9 cellular contexts compared by ENCODE assay signal in the genomic region with DNA sequence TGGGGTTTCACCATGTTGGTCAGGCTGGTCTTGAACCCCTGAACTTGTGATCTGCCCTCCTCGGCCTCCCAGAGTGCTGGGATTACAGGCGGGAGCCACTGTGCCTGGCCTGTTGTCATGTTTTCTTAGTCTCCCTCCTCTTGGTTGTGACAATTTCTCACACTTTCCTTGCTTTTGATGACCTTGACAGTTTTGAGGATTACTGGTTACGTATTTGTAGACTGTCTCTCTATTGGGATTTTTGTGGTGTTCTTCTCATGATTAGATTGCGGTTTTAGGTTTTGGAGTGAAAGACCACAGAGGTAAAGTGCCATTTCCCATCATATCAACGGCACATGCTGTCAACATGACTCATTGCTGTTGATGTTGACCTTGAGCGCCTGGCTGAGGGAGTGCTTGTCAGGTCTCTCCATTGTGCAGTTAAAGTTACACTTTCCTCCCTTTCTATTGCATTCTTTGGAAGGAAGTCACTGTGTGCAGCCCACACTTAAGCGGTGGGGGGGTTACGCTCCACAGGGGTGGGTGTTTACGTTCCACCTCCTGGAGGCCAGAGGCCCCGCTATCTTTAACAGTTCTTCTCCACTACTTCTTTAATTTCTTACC. TPM values are rescaled to one million over a fixed set of nuclear protein-coding genes. Genes with fewer than 3 reads are reported as not detected.
DNase-seq lines count a peak whose midpoint lies in the region; ATAC-seq lines count a peak whose summit lies in the region.
"Had no signal": no experiment of that assay in that cellular context is flagged by ENCODE, and none has a peak within 500 bp of the region (broad histone marks: within the 10 kb centered on the region; RNA-seq: fewer than 3 reads in every experiment).

No MANE protein-coding gene starts in this region.

- H3K27me3 ChIP-seq in BLaER1 = no peaks in the 10 kb centered on the region

- ATAC-seq in stimulated activated naive CD8-positive, alpha-beta T cell treated with anti-CD3 and anti-CD28 coated beads, Interleukin-15, Interleukin-2, amounts not matched to agents 100 U/mL and 50 U/mL, for 24 hours = peak; percentile 90

- peaks cover 20% of the 10 kb centered on the region for H3K4me1 ChIP-seq in BLaER1

- H3K4me3 ChIP-seq in BLaER1 = no peak overlapping the region

- no peaks in the 10 kb centered on the region for H3K36me3 ChIP-seq in BLaER1

- H3K9me3 Mint-ChIP-seq in activated CD4-positive, alpha-beta memory T cell treated with anti-CD3 and anti-CD28 coated beads for 36 hours = no peaks in the 10 kb centered on the region

- no peak overlapping the region for H3K9ac ChIP-seq in BLaER1

- POLR2A ChIA-PET in activated CD4-positive, alpha-beta memory T cell treated with anti-CD3 and anti-CD28 coated beads for 36 hours (lab: Charles Lee) = interaction anchor here (0.6 kb wide), 2 partner anchors 61 to 78 kb away, joined by 3 to 4 read pairs; no protein-coding TSS in a partner anchor

- H3K4me3 Mint-ChIP-seq in activated CD4-positive, alpha-beta memory T cell treated with anti-CD3 and anti-CD28 coated beads for 36 hours = peak overlapping the region; percentile 17

- H3K27me3 Mint-ChIP-seq in activated CD4-positive, alpha-beta memory T cell treated with anti-CD3 and anti-CD28 coated beads for 36 hours = peaks cover 41% of the 10 kb centered on the region

- peak overlapping the region; percentile 62 for H3K4me2 ChIP-seq in BLaER1

- CTCF ChIA-PET in activated CD4-positive, alpha-beta memory T cell treated with anti-CD3 and anti-CD28 coated beads for 36 hours (lab: Charles Lee) = interaction anchor here (0.6 to 2.0 kb wide), 6 partner anchors 18 to 444 kb away, joined by 3 to 8 read pairs (median 6); no protein-coding TSS in a partner anchor

- H4K20me1 ChIP-seq in BLaER1 = no peaks in the 10 kb centered on the region

- peaks cover 30% of the 10 kb centered on the region for H3K4me1 Mint-ChIP-seq in activated CD4-positive, alpha-beta memory T cell treated with anti-CD3 and anti-CD28 coated beads for 36 hours (ENCODE audit: low read depth)

- DNase-seq in HS-27A (ENCODE audit: low read depth) = peak; percentile 73
- DNase-seq in activated CD4-positive, alpha-beta memory T cell treated with anti-CD3 and anti-CD28 coated beads for 36 hours = peak; percentile 69
- DNase-seq in glomerular visceral epithelial cell (ENCODE audit: extremely low spot score) = peak; percentile 97
- peak; percentile 47 for DNase-seq in stimulated activated naive CD8-positive, alpha-beta T cell treated with anti-CD3 and anti-CD28 coated beads, Interleukin-15, Interleukin-2, amounts not matched to agents 100 U/mL and 50 U/mL, for 24 hours
- no peak for DNase-seq in NCI-H2171 (lab: John Stamatoyannopoulos, UW)
- no peak for DNase-seq in midbrain (lab: John Stamatoyannopoulos, UW)
- no peak for DNase-seq in medulla oblongata (ENCODE audit: extremely low spot score)

- H3K36me3 Mint-ChIP-seq in activated CD4-positive, alpha-beta memory T cell treated with anti-CD3 and anti-CD28 coated beads for 36 hours = no peaks in the 10 kb centered on the region

- H3K9me3 ChIP-seq in BLaER1 = no peaks in the 10 kb centered on the region

- peak overlapping the region; percentile 31 for H3K27ac Mint-ChIP-seq in activated CD4-positive, alpha-beta memory T cell treated with anti-CD3 and anti-CD28 coated beads for 36 hours

- intact Hi-C loops in activated CD4-positive, alpha-beta memory T cell treated with anti-CD3 and anti-CD28 coated beads for 36 hours (cut with micrococcal nuclease) = loop anchor here (1.0 to 2.0 kb wide), 2 partner anchors 11 to 39 kb away; partner anchors contain the start of gene NEURL1

- H3K27ac ChIP-seq in BLaER1 = no peak overlapping the region

RNA-seq across cellular contexts. Expression of gene NEURL1, which starts 10.8 kb away (rescaled TPM):
- 1 to 10 TPM; 1.8 to 2.4 TPM for total RNA-seq in activated CD4-positive, alpha-beta memory T cell treated with anti-CD3 and anti-CD28 coated beads for 36 hours

RNA-seq across cellular contexts. Expression of gene CALHM3, which starts 25.2 kb away (rescaled TPM):
- total RNA-seq in activated CD4-positive, alpha-beta memory T cell treated with anti-CD3 and anti-CD28 coated beads for 36 hours = not detected
- total RNA-seq: aorta had no signal

RNA-seq across cellular contexts. Expression of gene CALHM1, which starts 45.6 kb away (rescaled TPM):
- total RNA-seq in activated CD4-positive, alpha-beta memory T cell treated with anti-CD3 and anti-CD28 coated beads for 36 hours = not detected
- total RNA-seq: aorta had no signal

RNA-seq across cellular contexts. Expression of gene CALHM2, which starts 52.1 kb away (rescaled TPM):
- 10 to 100 TPM; 21.6 to 22.5 TPM for total RNA-seq in activated CD4-positive, alpha-beta memory T cell treated with anti-CD3 and anti-CD28 coated beads for 36 hours

Comparison
In these comparisons a context has a peak if more than half of its experiments do, and no peak if none do; other contexts are left out.
1. DNase-seq: peak in HS-27A (single experiment), activated CD4-positive, alpha-beta memory T cell treated with anti-CD3 and anti-CD28 coated beads for 36 hours (single experiment), glomerular visceral epithelial cell (single experiment) and stimulated activated naive CD8-positive, alpha-beta T cell treated with anti-CD3 and anti-CD28 coated beads, Interleukin-15, Interleukin-2, amounts not matched to agents 100 U/mL and 50 U/mL, for 24 hours (single experiment); none in NCI-H2171 (single experiment), midbrain (single experiment) and medulla oblongata (single experiment).